In the genomic region with DNA sequence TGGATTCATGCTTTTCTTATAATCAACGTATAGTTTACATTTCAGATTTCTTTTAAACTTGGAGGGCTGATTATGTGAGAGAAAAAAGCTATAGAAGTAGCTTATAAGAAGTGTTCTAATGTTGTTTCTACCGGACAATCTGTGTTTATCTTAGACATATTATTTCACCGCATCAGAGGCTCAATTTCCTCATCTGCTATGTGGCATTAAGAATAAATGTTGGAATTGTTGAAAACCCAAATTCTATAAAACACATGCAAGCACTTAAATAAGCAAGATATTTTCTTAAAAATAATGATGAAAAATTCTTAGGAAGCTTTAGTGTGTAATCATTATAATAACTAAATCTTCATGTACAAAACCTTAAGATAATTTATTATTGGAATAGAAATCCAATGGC, we compare ENCODE assay signal across 13 cellular contexts.
DNase-seq lines count a peak whose midpoint lies in the region; ATAC-seq and TF ChIP-seq lines count a peak whose summit lies in the region.
"Had no signal": no experiment of that assay in that cellular context is flagged by ENCODE, and none has a peak within 500 bp of the region (broad histone marks: within the 10 kb centered on the region; RNA-seq: fewer than 3 reads in every experiment).

No MANE protein-coding gene starts in this region.

- H3F3A ChIP-seq in PC-3 (ENCODE audit: low read length, unreplicated experiment) = no peaks in the 10 kb centered on the region
- no peaks in the 10 kb centered on the region for H3F3A ChIP-seq in smooth muscle cell (ENCODE audit: low read depth)

- no peaks in the 10 kb centered on the region for H3K9me3 ChIP-seq in PC-3 (ENCODE audit: low read length)
- no peaks in the 10 kb centered on the region for H3K9me3 ChIP-seq in smooth muscle cell (replicated peaks; ENCODE audit: low read depth)
- H3K9me3 ChIP-seq: BE2C, Caco-2, HAP-1 had no signal

- H3K27ac ChIP-seq in PC-3 (ENCODE audit: low read length) = peak overlapping the region; percentile 39
- peak overlapping the region; percentile 83 for H3K27ac ChIP-seq in smooth muscle cell (ENCODE audit: low read depth)
- H3K27ac ChIP-seq: KMS-11 had no signal

- H3K4me1 ChIP-seq in PC-3 (ENCODE audit: insufficient read depth, low read length) = peaks cover 20% of the 10 kb centered on the region
- H3K4me1 ChIP-seq in smooth muscle cell (ENCODE audit: low read depth) = peaks cover 16% of the 10 kb centered on the region
- H3K4me1 ChIP-seq: BE2C, Caco-2, HAP-1 had no signal

- H3K27me3 ChIP-seq in PC-3 (ENCODE audit: low read length) = no peaks in the 10 kb centered on the region
- H3K27me3 ChIP-seq in smooth muscle cell (ENCODE audit: low read depth) = no peaks in the 10 kb centered on the region
- H3K27me3 ChIP-seq: BE2C had no signal

- TF ChIP-seq CTCF in AG09319 (IDR thresholded peaks at IDR 0.05; ENCODE audit: low read depth, low read length) (no peak), PC-3 (conservative IDR thresholded peaks at IDR 0.05; ENCODE audit: low read depth, low read length) (no peak), smooth muscle cell (IDR thresholded peaks at IDR 0.05; ENCODE audit: borderline replicate concordance, insufficient read depth, poor library complexity, severe bottlenecking) (no peak)

- no peak overlapping the region for H3K9ac ChIP-seq in PC-3 (ENCODE audit: low read length)
- no peak overlapping the region for H3K9ac ChIP-seq in smooth muscle cell (ENCODE audit: low read depth)
- H3K9ac ChIP-seq: KMS-11 had no signal

- H2AFZ ChIP-seq in PC-3 (ENCODE audit: low read length) (no peak overlapping the region), smooth muscle cell (ENCODE audit: low read depth) (no peak overlapping the region)

- H3K9me2 ChIP-seq in PC-3 (replicated peaks; ENCODE audit: low read length) = no peaks in the 10 kb centered on the region

- no peaks in the 10 kb centered on the region for H3K36me3 ChIP-seq in PC-3 (ENCODE audit: low read depth, low read length)
- H3K36me3 ChIP-seq in smooth muscle cell (ENCODE audit: low read depth) = no peaks in the 10 kb centered on the region
- H3K36me3 ChIP-seq: BE2C, HAP-1 had no signal

- intact Hi-C loops in PC-3 (cut with micrococcal nuclease) = loop anchor here (5.0 kb wide), 1 partner anchor 379 kb away; no protein-coding TSS in a partner anchor

- H4K20me1 ChIP-seq in PC-3 (ENCODE audit: low read length) = no peaks in the 10 kb centered on the region
- no peaks in the 10 kb centered on the region for H4K20me1 ChIP-seq in smooth muscle cell (ENCODE audit: low read depth)

- peak; percentile 22 for DNase-seq in AG09319 (ENCODE audit: extremely low read depth, low read depth)
- DNase-seq in PC-3 = no peak
- peak; percentile 9 for DNase-seq in fibroblast of gingiva (ENCODE audit: low read depth)
- no peak for DNase-seq in smooth muscle cell (lab: John Stamatoyannopoulos, UW; ENCODE audit: unreplicated experiment)
- no peak for DNase-seq in amniotic stem cell (lab: John Stamatoyannopoulos, UW)
- DNase-seq in effector CD8-positive, alpha-beta T cell (lab: John Stamatoyannopoulos, UW) = no peak
- DNase-seq: BE2C; C1 segment of cervical spinal cord; Caco-2; CD4-positive, CD25-positive, alpha-beta regulatory T cell had no signal

- POLR2A ChIA-PET in PC-3 (lab: Charles Lee; ENCODE audit: unreplicated experiment) = no interaction called here

- CTCF ChIA-PET in PC-3 (lab: Charles Lee) = no interaction called here

- H3K4me3 ChIP-seq in PC-3 (ENCODE audit: low read length) (no peak overlapping the region), smooth muscle cell (no peak overlapping the region)
- H3K4me3 ChIP-seq: HAP-1 had no signal

- 34% methylated on average over 3 of the region's 3 CpGs for WGBS in smooth muscle cell (ENCODE audit: low lambda C conversion rate)

- no peaks in the 10 kb centered on the region for H3K79me2 ChIP-seq in PC-3 (ENCODE audit: low read length)
- no peaks in the 10 kb centered on the region for H3K79me2 ChIP-seq in smooth muscle cell (ENCODE audit: low read depth)

- no peak for ATAC-seq in PC-3
- ATAC-seq in HG03159 (IDR thresholded peaks at IDR 0.05; ENCODE audit: unreplicated experiment) = no peak

- BruUV-seq in PC-3 (replicated peaks; lab: Mats Ljungman, UMichigan) = no TSS peak

- peak overlapping the region; percentile 53 for H3K4me2 ChIP-seq in PC-3 (ENCODE audit: low read length)
- H3K4me2 ChIP-seq in smooth muscle cell = peak overlapping the region; percentile 74
- H3K4me2 ChIP-seq: KMS-11 had no signal

Comparison
In these comparisons a context has a peak if more than half of its experiments do, and no peak if none do; other contexts are left out.
1. DNase-seq: peak in AG09319 (single experiment) and fibroblast of gingiva (single experiment); none in PC-3 (single experiment), smooth muscle cell (single experiment), amniotic stem cell (single experiment) and effector CD8-positive, alpha-beta T cell (single experiment).